In genomic region chr13:20773194-20774080, GRCh38 we compare ENCODE assay signal across 8 cellular contexts. TPM values are rescaled to one million over a fixed set of nuclear protein-coding genes. Genes with fewer than 3 reads are reported as not detected.
DNase-seq lines count a peak whose midpoint lies in the region; ATAC-seq and TF ChIP-seq lines count a peak whose summit lies in the region.

A gene with protein sequence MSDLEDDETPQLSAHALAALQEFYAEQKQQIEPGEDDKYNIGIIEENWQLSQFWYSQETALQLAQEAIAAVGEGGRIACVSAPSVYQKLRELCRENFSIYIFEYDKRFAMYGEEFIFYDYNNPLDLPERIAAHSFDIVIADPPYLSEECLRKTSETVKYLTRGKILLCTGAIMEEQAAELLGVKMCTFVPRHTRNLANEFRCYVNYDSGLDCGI (minus strand): TSS chr13:20773961. CDS start chr13:20757598, 16,363 bp downstream.

- H3K79me1 ChIP-seq in IMR-90 (ENCODE audit: low read depth in 1 of 2, low read length in 2 of 2): peaks cover 12 to 20% of the 10 kb centered on the region in 2 experiments

- no peak within 1 kb of the TSS for H2BK15ac ChIP-seq in IMR-90 (ENCODE audit: low read depth, low read length)

- H3K4me2 ChIP-seq in IMR-90 (ENCODE audit: low read depth, low read length) (peak within 1 kb of the TSS; percentile 77), OCI-LY7 (ENCODE audit: low read length) (peak within 1 kb of the TSS; percentile 75)

- H3K56ac ChIP-seq in IMR-90 (ENCODE audit: extremely low read depth, insufficient read depth, low read length): peak within 1 kb of the TSS; percentile 98

- no peak within 1 kb of the TSS for H2BK20ac ChIP-seq in IMR-90 (ENCODE audit: low read depth, low read length)

- H3K36me3 ChIP-seq in IMR-90 (ENCODE audit: control insufficient read depth, insufficient read depth, low read length): peaks cover 2% of the 10 kb centered on the region; the same call in 1 of the 2 replicates
- H3K36me3 ChIP-seq in OCI-LY7 (ENCODE audit: insufficient read depth, low read length): peaks cover 46% of the 10 kb centered on the region
- H3K36me3 ChIP-seq in mucosa of descending colon (ENCODE audit: low read depth): no peaks in the 10 kb centered on the region

- H2BK5ac ChIP-seq in IMR-90 (ENCODE audit: low read depth, low read length, poor library complexity, severe bottlenecking): peak within 1 kb of the TSS; percentile 82

- CTCF ChIA-PET in IMR-90 (lab: Yijun Ruan, JAX) (no interaction called here), OCI-LY7 (lab: Charles Lee; ENCODE audit: unreplicated experiment) (no interaction called here)

- H3K27ac ChIP-seq in IMR-90 (ENCODE audit: insufficient read depth, low read length) (peak within 1 kb of the TSS; percentile 85), OCI-LY7 (ENCODE audit: low read depth, low read length, poor library complexity, severe bottlenecking) (peak within 1 kb of the TSS; percentile 69), epithelial cell of prostate (peak within 1 kb of the TSS; percentile 82)

- BruUV-seq in IMR-90 (replicated peaks; lab: Mats Ljungman, UMichigan): no TSS peak
- no TSS peak for BruUV-seq in OCI-LY7 (replicated peaks; lab: Mats Ljungman, UMichigan)

- peak within 1 kb of the TSS; percentile 69 to 99 for H4K8ac ChIP-seq in IMR-90 (ENCODE audit: low read depth in 2 of 2, low read length in 2 of 2)

- TF ChIP-seq CTCF in IMR-90 (conservative IDR thresholded peaks at IDR 0.05; ENCODE audit: low read depth, low read length) (no peak), OCI-LY7 (conservative IDR thresholded peaks at IDR 0.05; ENCODE audit: low read length) (no peak), mucosa of descending colon (IDR thresholded peaks at IDR 0.05) (no peak)

- peak within 1 kb of the TSS; percentile 71 for H3K18ac ChIP-seq in IMR-90 (ENCODE audit: low read depth, low read length)

- peak within 1 kb of the TSS; percentile 99 for H3K14ac ChIP-seq in IMR-90 (replicated peaks; ENCODE audit: low read depth, low read length)

- H4K5ac ChIP-seq in IMR-90 (ENCODE audit: low read depth, low read length): peak within 1 kb of the TSS; percentile 70

- H4K91ac ChIP-seq in IMR-90 (ENCODE audit: insufficient read depth, low read depth, low read length): peak within 1 kb of the TSS; percentile 95

- WGBS in IMR-90 (ENCODE audit: extremely low coverage in 2 of 2, insufficient read length in 1 of 2), 2 experiments: 2% methylated on average over 20 of the region's 72 CpGs; no CpG with 5 or more reads in 1 of the 2 experiments

- H3K9me2 ChIP-seq in OCI-LY7 (ENCODE audit: insufficient read depth, low read length): no peaks in the 10 kb centered on the region

- H3K9me1 ChIP-seq in IMR-90 (ENCODE audit: insufficient read depth, low read length): no peaks in the 10 kb centered on the region; the same call in 1 of the 2 replicates

- peak within 1 kb of the TSS; percentile 58 for H3K4me3 ChIP-seq in IMR-90 (ENCODE audit: insufficient read depth, low read depth, low read length)
- peak within 1 kb of the TSS; percentile 65 for H3K4me3 ChIP-seq in OCI-LY7 (ENCODE audit: low read depth, low read length, poor library complexity, severe bottlenecking)
- peak within 1 kb of the TSS; percentile 38 for H3K4me3 ChIP-seq in mucosa of descending colon

- peak within 1 kb of the TSS; percentile 91 for H3K9ac ChIP-seq in IMR-90 (ENCODE audit: low read depth, low read length)

- H2AFZ ChIP-seq in IMR-90 (replicated peaks; ENCODE audit: low read length, poor library complexity) (peak within 1 kb of the TSS; percentile 94), OCI-LY7 (ENCODE audit: low read length) (peak within 1 kb of the TSS; percentile 20; the same call in 1 of the 2 replicates)

- H2AK5ac ChIP-seq in IMR-90 (ENCODE audit: low read depth, low read length): peak within 1 kb of the TSS; percentile 36; the same call in 1 of the 2 replicates

- H3K9me3 ChIP-seq in IMR-90 (ENCODE audit: control insufficient read depth, insufficient read depth, low read length): no peaks in the 10 kb centered on the region
- H3K9me3 ChIP-seq in OCI-LY7 (ENCODE audit: low read length): peaks cover 18% of the 10 kb centered on the region; the same call in 1 of the 2 replicates
- no peaks in the 10 kb centered on the region for H3K9me3 ChIP-seq in mucosa of descending colon

- DNase-seq in DMS 273 treated with DMSO at 0.1 percent for 48 hours (lab: John Stamatoyannopoulos, UW) (peak; percentile 33), IMR-90 (peak; percentile 91), OCI-LY7 (ENCODE audit: low spot score) (peak; percentile 86), activated T-cell treated with anti-CD3 and anti-CD28 coated beads for 4 hours (peak; percentile 93), epithelial cell of prostate (ENCODE audit: low read depth, low spot score) (peak; percentile 60), mucosa of descending colon (peak; percentile 94 to 97 (median 95))
- peak; percentile 81 to 91 for DNase-seq in stimulated activated CD8-positive, alpha-beta memory T cell treated with anti-CD3 and anti-CD28 coated beads, Interleukin-4, amount 100 ng/mL, for 1 hour (ENCODE audit: low read depth in 2 of 2, low spot score in 1 of 2)

- H3K23ac ChIP-seq in IMR-90 (ENCODE audit: low read depth, low read length): peak within 1 kb of the TSS; percentile 97

- ATAC-seq in GM21528 (IDR thresholded peaks at IDR 0.05; ENCODE audit: low FRiP score, unreplicated experiment) (peak; percentile 84), IMR-90 (ENCODE audit: low read depth) (peak; percentile 97), mucosa of descending colon (peak; percentile 99)

- peak within 1 kb of the TSS; percentile 97 for H3K4ac ChIP-seq in IMR-90 (ENCODE audit: low read depth, low read length)

- peak within 1 kb of the TSS; percentile 62; the same call in 1 of the 2 replicates for H2BK120ac ChIP-seq in IMR-90 (ENCODE audit: low read depth, low read length)

- POLR2A ChIA-PET in IMR-90 (lab: Charles Lee; ENCODE audit: unreplicated experiment): interaction anchor here (0.6 kb wide), 1 partner anchor 12 kb away, joined by 4 read pairs; no protein-coding TSS in a partner anchor
- POLR2A ChIA-PET in OCI-LY7 (lab: Charles Lee): interaction anchor here (0.6 to 1.0 kb wide), 2 partner anchors 10 to 49 kb away, joined by 3 to 4 read pairs; no protein-coding TSS in a partner anchor

- TF ChIP-seq POLR2A in IMR-90 (IDR thresholded peaks at IDR 0.05; ENCODE audit: low read depth, low read length): peak; percentile 52

- dilution Hi-C loops in IMR-90 (cut with HindIII; ENCODE audit: low sequenced_read_pairs, unreplicated experiment): no loop called here

- TF ChIP-seq RAD21 in IMR-90 (IDR thresholded peaks at IDR 0.05; ENCODE audit: low read length): no peak

- intact Hi-C loops in IMR-90 (cut with micrococcal nuclease) (loop anchor here (2.0 kb wide), 1 partner anchor 41 kb away; no protein-coding TSS in a partner anchor), OCI-LY7 (cut with micrococcal nuclease; ENCODE audit: unreplicated experiment) (loop anchor here (2.0 to 5.0 kb wide), 2 partner anchors 206 to 525 kb away; partner anchors contain the start of gene IFT88), mucosa of descending colon (cut with DNase I, micrococcal nuclease) (no loop called here)

- H3K79me2 ChIP-seq in OCI-LY7 (ENCODE audit: insufficient read depth, low read depth, low read length): no peaks in the 10 kb centered on the region

- H2AK9ac ChIP-seq in IMR-90 (replicated peaks; ENCODE audit: low read depth, low read length, poor library complexity): peak within 1 kb of the TSS; percentile 95

- H3K27me3 ChIP-seq in IMR-90 (ENCODE audit: control insufficient read depth, insufficient read depth, low read length): no peaks in the 10 kb centered on the region

- H3K4me1 ChIP-seq in IMR-90 (ENCODE audit: control insufficient read depth, insufficient read depth, low read length): peaks cover 2% of the 10 kb centered on the region; the same call in 1 of the 2 replicates
- H3K4me1 ChIP-seq in OCI-LY7 (ENCODE audit: insufficient read depth, low read length, poor library complexity, severe bottlenecking): peaks cover 8% of the 10 kb centered on the region
- no peaks in the 10 kb centered on the region for H3K4me1 ChIP-seq in mucosa of descending colon (ENCODE audit: low read depth)

- H4K20me1 ChIP-seq in IMR-90 (ENCODE audit: insufficient read depth, low read length) (no peaks in the 10 kb centered on the region), OCI-LY7 (ENCODE audit: insufficient read depth, low read length) (no peaks in the 10 kb centered on the region)

- in situ Hi-C loops in IMR-90 (cut with MboI; ENCODE audit: low sequenced_read_pairs): no loop called here

TF ChIP-seq in IMR-90, 13 proteins besides CTCF, POLR2A, EP300 and RAD21:
- TF ChIP-seq MAZ (IDR thresholded peaks at IDR 0.05; ENCODE audit: borderline replicate concordance, low read depth, low read length): peak; percentile 57; the same call in 1 of the 2 replicates
- TF ChIP-seq BHLHE40 (IDR thresholded peaks at IDR 0.05; ENCODE audit: low read depth, low read length): no peak
- TF ChIP-seq CEBPB (IDR thresholded peaks at IDR 0.05; ENCODE audit: low read depth, low read length): peak; percentile 100

RNA-seq across cellular contexts. Expression of the gene that starts here (rescaled TPM):
- 10.6 and 11.7 TPM in 2 replicates for total RNA-seq in IMR-90 (2012; rRNA removed)
- polyA plus RNA-seq in IMR-90 (2012; rRNA removed): 7.4 and 10.0 TPM in 2 replicates
- polyA plus RNA-seq in IMR-90 (2012; cell fraction: cytosol; rRNA removed): 2.6 and 6.9 TPM in 2 replicates
- polyA plus RNA-seq in IMR-90 (2012; cell fraction: nucleus; rRNA removed; ENCODE audit: low replicate concordance): 0.54 and 5.8 TPM in 2 replicates
- total RNA-seq in OCI-LY7 (2014; rRNA removed; shearing (Covaris generic)): 1.3 and 2.5 TPM in 2 replicates
- total RNA-seq in OCI-LY7 (2022): 1.5 and 3.2 TPM in 2 replicates
- total RNA-seq in mucosa of descending colon: 10 to 100 TPM in 1 of 3 donors, 1 to 10 TPM in 2; 4.9 to 11.6 (median 5.1) TPM

Comparison
In these comparisons a context has a peak if more than half of its experiments do, and no peak if none do; other contexts are left out.
1. Peak in every context shown above with its lines: DNase-seq, ATAC-seq, H3K4me3 ChIP-seq and H3K27ac ChIP-seq.
2. DNase-seq: peak in every context shown above with its lines; median percentile 95 in mucosa of descending colon; 93 in activated T-cell treated with anti-CD3 and anti-CD28 coated beads for 4 hours; 91 in IMR-90; 86 in OCI-LY7; 86 in stimulated activated CD8-positive, alpha-beta memory T cell treated with anti-CD3 and anti-CD28 coated beads, Interleukin-4, amount 100 ng/mL, for 1 hour; 60 in epithelial cell of prostate; 33 in DMS 273 treated with DMSO at 0.1 percent for 48 hours.
3. intact Hi-C loops: an anchor here in IMR-90 (2.0 kb wide) and OCI-LY7 (2.0 to 5.0 kb wide); none called in mucosa of descending colon.